In the genomic region with DNA sequence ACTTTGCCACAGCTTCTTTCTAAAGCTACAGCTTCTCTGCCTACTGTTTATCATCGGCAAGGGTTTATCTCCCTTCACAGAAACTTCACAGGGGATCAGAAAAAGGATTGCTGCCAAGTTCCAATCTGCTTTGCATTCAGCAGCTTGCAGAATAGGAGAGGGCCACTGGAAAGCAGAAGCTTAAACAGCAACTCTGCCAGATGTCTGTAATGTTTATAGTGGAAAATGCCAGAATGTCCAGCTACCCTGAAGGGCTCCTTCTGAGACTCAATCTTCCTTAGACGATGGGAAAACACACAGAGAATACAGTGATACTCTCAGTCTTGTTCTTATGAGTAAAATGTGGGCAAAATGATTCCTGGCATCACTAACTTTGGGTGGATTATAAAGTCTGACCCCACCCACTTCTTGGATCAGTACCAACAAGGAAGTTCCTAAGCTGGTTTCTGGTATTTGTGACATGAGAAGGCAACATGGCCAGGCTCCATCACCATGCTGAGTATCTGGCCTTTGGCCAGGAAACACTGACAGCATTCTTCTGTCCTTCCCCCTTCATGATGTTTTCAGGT, we compare ENCODE assay signal across 8 cellular contexts. TPM values are rescaled to one million over a fixed set of nuclear protein-coding genes. Genes with fewer than 3 reads are reported as not detected.
DNase-seq lines count a peak whose midpoint lies in the region; ATAC-seq, FAIRE-seq and TF ChIP-seq lines count a peak whose summit lies in the region.

No MANE protein-coding gene starts in this region.

- dilution Hi-C loops in endothelial cell of umbilical vein (cut with MboI; ENCODE audit: extremely low pct_ligation_motif_present, low sequenced_read_pairs): no loop called here

- intact Hi-C loops in endothelial cell of umbilical vein (cut with micrococcal nuclease): loop anchor here (1.0 kb wide), 1 partner anchor 19 kb away; the partner anchor contains the start of gene STOM

- no TSS peak for BruUV-seq in endothelial cell of umbilical vein (replicated peaks; lab: Mats Ljungman, UMichigan)

- no peaks in the 10 kb centered on the region for H3K9me1 ChIP-seq in endothelial cell of umbilical vein (replicated peaks; ENCODE audit: control insufficient read depth, extremely low read depth, insufficient read depth, low read length)

- H3K36me3 ChIP-seq in endothelial cell of umbilical vein (ENCODE audit: control insufficient read depth in 2 of 2, extremely low read depth in 1 of 2, insufficient read depth in 2 of 2, low read length in 2 of 2): peaks cover 19 to 36% of the 10 kb centered on the region in 2 experiments
- H3K36me3 ChIP-seq in muscle layer of colon (ENCODE audit: insufficient read depth, low read length): peaks cover 61% of the 10 kb centered on the region

- POLR2A ChIA-PET in endothelial cell of umbilical vein (lab: Charles Lee): interaction anchor here (0.6 to 1.0 kb wide), 3 partner anchors 9 to 49 kb away, joined by 3 to 7 read pairs (median 4); no protein-coding TSS in a partner anchor

- H3K9ac ChIP-seq in endothelial cell of umbilical vein (replicated peaks; ENCODE audit: extremely low read depth, insufficient read depth, low read length) (peak overlapping the region; percentile 32), muscle layer of colon (ENCODE audit: low read length) (peak overlapping the region; percentile 4)

- no peaks in the 10 kb centered on the region for H3K27me3 ChIP-seq in endothelial cell of umbilical vein (ENCODE audit: control insufficient read depth in 2 of 2, insufficient read depth in 2 of 2, low read length in 2 of 2)
- H3K27me3 ChIP-seq in muscle layer of colon (ENCODE audit: control insufficient read depth in 1 of 2, insufficient read depth in 2 of 2, low read length in 2 of 2): no peaks in the 10 kb centered on the region

- no peak for TF ChIP-seq CTCF in D721Med (IDR thresholded peaks at IDR 0.05; ENCODE audit: insufficient read depth, missing control alignments)
- no peak for TF ChIP-seq CTCF in endothelial cell of umbilical vein (IDR thresholded peaks at IDR 0.05; ENCODE audit: extremely low read depth in 1 of 2, insufficient read depth in 1 of 2, low read depth in 1 of 2, low read length in 2 of 2)

- no peak overlapping the region for H3K4me3 ChIP-seq in endothelial cell of umbilical vein (replicated peaks in 1 of 3; ENCODE audit: insufficient read depth in 1 of 3, low read depth in 1 of 3, low read length in 3 of 3)
- peak overlapping the region in 1 of 2 donors; percentile 0 for H3K4me3 ChIP-seq in muscle layer of colon (ENCODE audit: low read depth in 1 of 2, low read length in 2 of 2)

- H3K79me2 ChIP-seq in endothelial cell of umbilical vein (ENCODE audit: control insufficient read depth, insufficient read depth, low read length): peaks cover 13% of the 10 kb centered on the region

- H3K4me2 ChIP-seq in endothelial cell of umbilical vein (ENCODE audit: insufficient read depth, low read length): peak overlapping the region; percentile 49

- peak; percentile 21 for FAIRE-seq in D721Med (lab: Jason Lieb, UNC)
- peak; percentile 82 for FAIRE-seq in endothelial cell of umbilical vein (lab: Jason Lieb, UNC)

- H3K27ac ChIP-seq in endothelial cell of umbilical vein (ENCODE audit: insufficient read depth, low read depth, low read length): peak overlapping the region; percentile 66
- H3K27ac ChIP-seq in muscle layer of colon (ENCODE audit: low read depth, low read length): peak overlapping the region; percentile 91

- CTCF ChIA-PET in endothelial cell of umbilical vein (lab: Charles Lee): interaction anchor here (1.1 to 2.0 kb wide), 13 partner anchors 10 to 73 kb away, joined by 3 to 34 read pairs (median 5); no protein-coding TSS in a partner anchor

- ATAC-seq in HG02763 (IDR thresholded peaks at IDR 0.05; ENCODE audit: unreplicated experiment) (no peak), HG03571 (IDR thresholded peaks at IDR 0.05; ENCODE audit: unreplicated experiment) (no peak), HG03159 (IDR thresholded peaks at IDR 0.05; ENCODE audit: unreplicated experiment) (no peak)

- DNase-seq in D721Med (ENCODE audit: insufficient read length, low spot score) (no peak), NCI-H524 (lab: John Stamatoyannopoulos, UW) (peak; percentile 71 to 90), endothelial cell of umbilical vein (ENCODE audit: low read depth, low spot score) (peak; percentile 98)
- no peak for DNase-seq in activated CD4-positive, CD25-positive, alpha-beta regulatory T cell (lab: John Stamatoyannopoulos, UW)

- no peak overlapping the region for H2AFZ ChIP-seq in endothelial cell of umbilical vein (ENCODE audit: low read depth, low read length)

- TF ChIP-seq POLR2A in endothelial cell of umbilical vein (IDR thresholded peaks at IDR 0.05; ENCODE audit: low read depth, low read length): no peak

- H3K4me1 ChIP-seq in endothelial cell of umbilical vein (ENCODE audit: control insufficient read depth, extremely low read depth, insufficient read depth, low read length): peaks cover 52% of the 10 kb centered on the region
- peaks cover 81% of the 10 kb centered on the region for H3K4me1 ChIP-seq in muscle layer of colon (ENCODE audit: insufficient read depth, low read length)

- H3K9me3 ChIP-seq in endothelial cell of umbilical vein (replicated peaks; ENCODE audit: control insufficient read depth, insufficient read depth, low read length): no peaks in the 10 kb centered on the region
- H3K9me3 ChIP-seq in muscle layer of colon (ENCODE audit: low read length): no peaks in the 10 kb centered on the region

- H4K20me1 ChIP-seq in endothelial cell of umbilical vein (replicated peaks; ENCODE audit: control insufficient read depth, extremely low read depth, insufficient read depth, low read length): no peaks in the 10 kb centered on the region

TF ChIP-seq in endothelial cell of umbilical vein, 7 proteins besides CTCF, POLR2A, EP300 and RAD21:
- peak; percentile 61 for TF ChIP-seq MAX (IDR thresholded peaks at IDR 0.05; ENCODE audit: insufficient read depth, insufficient read length)
- TF ChIP-seq JUN (IDR thresholded peaks at IDR 0.05; ENCODE audit: borderline replicate concordance, insufficient read depth, insufficient read length, low read depth): peak; percentile 42
- TF ChIP-seq GATA2 (IDR thresholded peaks at IDR 0.05; ENCODE audit: insufficient read depth, insufficient read length, low read depth, low read length): no peak
- TF ChIP-seq EZH2 (IDR thresholded peaks at IDR 0.05; ENCODE audit: borderline replicate concordance, low read depth, low read length, severe bottlenecking): no peak
- TF ChIP-seq POLR2AphosphoS5 (IDR thresholded peaks at IDR 0.05; ENCODE audit: insufficient read depth, low read depth, low read length): peak; percentile 29

RNA-seq across cellular contexts. Expression of gene STOM, which starts 19.0 kb away (rescaled TPM):
- total RNA-seq in endothelial cell of umbilical vein: 138 and 170 TPM in 2 replicates
- 133 and 153 TPM in 2 replicates for polyA plus RNA-seq in endothelial cell of umbilical vein
- 149 and 161 TPM in 2 replicates for polyA plus RNA-seq in endothelial cell of umbilical vein (2011; cell fraction: cytosol; rRNA removed)
- polyA plus RNA-seq in endothelial cell of umbilical vein (2011; cell fraction: nucleus; rRNA removed): 72.7 and 88.0 TPM in 2 replicates
- 142 and 165 TPM in 2 replicates for polyA plus RNA-seq in endothelial cell of umbilical vein (2012)
- 165 and 168 TPM in 2 replicates for polyA minus RNA-seq in endothelial cell of umbilical vein
- polyA minus RNA-seq in endothelial cell of umbilical vein (2011; cell fraction: cytosol; rRNA and poly(A)+ RNA removed): 75.4 TPM
- polyA minus RNA-seq in endothelial cell of umbilical vein (2011; cell fraction: nucleus; rRNA and poly(A)+ RNA removed): 63.6 and 70.5 TPM in 2 replicates

Comparison
In these comparisons a context has a peak if more than half of its experiments do, and no peak if none do; other contexts are left out.
1. DNase-seq: peak in NCI-H524 (2 of 2) and endothelial cell of umbilical vein (single experiment); none in D721Med (single experiment) and activated CD4-positive, CD25-positive, alpha-beta regulatory T cell (0 of 4).